In genomic region chr14:103872492-103873113, GRCh38 we compare ENCODE assay signal across 9 cellular contexts. TPM values are rescaled to one million over a fixed set of nuclear protein-coding genes. Genes with fewer than 3 reads are reported as not detected.
A peak's percentile ranks its signal among the peaks of the same experiment; 100 is the strongest.
DNase-seq lines count a peak whose midpoint lies in the region; ATAC-seq, FAIRE-seq and TF ChIP-seq lines count a peak whose summit lies in the region.
"Had no signal": no experiment of that assay in that cellular context is flagged by ENCODE, and none has a peak within 500 bp of the region (broad histone marks: within the 10 kb centered on the region; RNA-seq: fewer than 3 reads in every experiment).

No MANE protein-coding gene starts in this region.

- TF ChIP-seq POLR2A in A549 (IDR thresholded peaks at IDR 0.05; ENCODE audit: low read length) = no peak

- H3K27me3 ChIP-seq in mononuclear cell (ENCODE audit: insufficient read depth, low read length) = no peaks in the 10 kb centered on the region

- no peaks in the 10 kb centered on the region for H3K36me3 Mint-ChIP-seq in activated T-helper 1 cell treated with anti-CD3 and anti-CD28 coated beads, Interleukin-12 subunit alpha, Interleukin-12 subunit beta, Interleukin-2, Interleukin-4 antibody, amounts not matched to agents 30 ng/mL and 10 ng/mL and 1 ng/mL, durations not matched to agents 14 hours and 24 hours and 36 hours (ENCODE audit: low read depth)

- no peaks in the 10 kb centered on the region for H3K27me3 Mint-ChIP-seq in activated T-helper 1 cell treated with anti-CD3 and anti-CD28 coated beads, Interleukin-12 subunit alpha, Interleukin-12 subunit beta, Interleukin-2, Interleukin-4 antibody, amounts not matched to agents 30 ng/mL and 10 ng/mL and 1 ng/mL, durations not matched to agents 14 hours and 24 hours and 36 hours (ENCODE audit: insufficient read depth)

- peak overlapping the region; percentile 50 to 72 for H3K27ac ChIP-seq in A549

- H3K4me1 ChIP-seq in A549 (peaks cover 2% of the 10 kb centered on the region; the same call in 1 of the 3 replicates), mononuclear cell (ENCODE audit: insufficient read depth, low read length) (peaks cover 15% of the 10 kb centered on the region)

- CTCF ChIA-PET in A549 (lab: Yijun Ruan, JAX) = interaction anchor here (0.6 to 1.5 kb wide), 5 partner anchors 28 to 109 kb away, joined by 3 to 5 read pairs (median 4); no protein-coding TSS in a partner anchor

- no peak for TF ChIP-seq CTCF in A549 (IDR thresholded peaks at IDR 0.05)

- WGBS in A549 (ENCODE audit: missing lambda C conversion rate) = 81% methylated on average over 10 of the region's 12 CpGs

- DNase-seq in A549 (ENCODE audit: low read depth in 1 of 2, low spot score in 1 of 2) (no peak), SIG-M5 treated with dmso at 0.1 percent for 504 hours (lab: John Stamatoyannopoulos, UW; ENCODE audit: unreplicated experiment) (no peak), mucosa of gallbladder (ENCODE audit: low spot score) (no peak)
- no peak for DNase-seq in activated T-helper 1 cell treated with anti-CD3 and anti-CD28 coated beads, Interleukin-12 subunit alpha, Interleukin-12 subunit beta, Interleukin-2, Interleukin-4 antibody, amounts not matched to agents 30 ng/mL and 10 ng/mL and 1 ng/mL, durations not matched to agents 14 hours and 24 hours and 36 hours (ENCODE audit: low spot score)
- DNase-seq in stimulated activated CD4-positive, alpha-beta T cell treated with anti-CD3 and anti-CD28 coated beads, Interleukin-2, amount 100 ng/mL, for 24 hours = no peak
- DNase-seq: GF-D8 had no signal

- H3K4me1 Mint-ChIP-seq in activated T-helper 1 cell treated with anti-CD3 and anti-CD28 coated beads, Interleukin-12 subunit alpha, Interleukin-12 subunit beta, Interleukin-2, Interleukin-4 antibody, amounts not matched to agents 30 ng/mL and 10 ng/mL and 1 ng/mL, durations not matched to agents 14 hours and 24 hours and 36 hours (ENCODE audit: low read depth) = peaks cover 5% of the 10 kb centered on the region

- peak overlapping the region; percentile 83 for H3K4me3 Mint-ChIP-seq in activated T-helper 1 cell treated with anti-CD3 and anti-CD28 coated beads, Interleukin-12 subunit alpha, Interleukin-12 subunit beta, Interleukin-2, Interleukin-4 antibody, amounts not matched to agents 30 ng/mL and 10 ng/mL and 1 ng/mL, durations not matched to agents 14 hours and 24 hours and 36 hours

- H3K9me3 Mint-ChIP-seq in activated T-helper 1 cell treated with anti-CD3 and anti-CD28 coated beads, Interleukin-12 subunit alpha, Interleukin-12 subunit beta, Interleukin-2, Interleukin-4 antibody, amounts not matched to agents 30 ng/mL and 10 ng/mL and 1 ng/mL, durations not matched to agents 14 hours and 24 hours and 36 hours = no peaks in the 10 kb centered on the region

- TF ChIP-seq RAD21 in A549 (conservative IDR thresholded peaks at IDR 0.05 in 1 of 2, IDR thresholded peaks at IDR 0.05 in 1 of 2) = no peak

- POLR2A ChIA-PET in A549 (lab: Yijun Ruan, JAX) = no interaction called here

- peak overlapping the region; percentile 65 for H3K4me2 ChIP-seq in A549

- H3K4me3 ChIP-seq in A549 (peak overlapping the region; percentile 40), mononuclear cell (ENCODE audit: low read length) (peak overlapping the region; percentile 37)

- H3K27ac Mint-ChIP-seq in activated T-helper 1 cell treated with anti-CD3 and anti-CD28 coated beads, Interleukin-12 subunit alpha, Interleukin-12 subunit beta, Interleukin-2, Interleukin-4 antibody, amounts not matched to agents 30 ng/mL and 10 ng/mL and 1 ng/mL, durations not matched to agents 14 hours and 24 hours and 36 hours = peak overlapping the region; percentile 80

- intact Hi-C loops in activated T-helper 1 cell treated with anti-CD3 and anti-CD28 coated beads, Interleukin-12 subunit alpha, Interleukin-12 subunit beta, Interleukin-2, Interleukin-4 antibody, amounts not matched to agents 30 ng/mL and 10 ng/mL and 1 ng/mL, durations not matched to agents 14 hours and 24 hours and 36 hours (cut with micrococcal nuclease) = loop anchor here (1.0 kb wide), 2 partner anchors 25 to 49 kb away; partner anchors contain the start of gene PPP1R13B

- H3K9me3 ChIP-seq in A549 (no peaks in the 10 kb centered on the region), mononuclear cell (ENCODE audit: low read depth, low read length) (no peaks in the 10 kb centered on the region)

- ATAC-seq in A549 (no peak), GM21447 (IDR thresholded peaks at IDR 0.05; ENCODE audit: unreplicated experiment) (peak; percentile 22), esophagus mucosa (no peak)

- TF ChIP-seq EP300 in A549 (IDR thresholded peaks at IDR 0.05) = no peak

- no peak for FAIRE-seq in A549 (lab: Jason Lieb, UNC)

TF ChIP-seq in A549, 52 proteins besides CTCF, POLR2A, EP300 and RAD21 (continues in another document):
- TF ChIP-seq BHLHE40 (IDR thresholded peaks at IDR 0.05; ENCODE audit: low read depth, low read length) (no peak), PHF8 (IDR thresholded peaks at IDR 0.05; ENCODE audit: borderline replicate concordance, low read depth) (no peak), MAFK (IDR thresholded peaks at IDR 0.05; ENCODE audit: partially characterized antibody) (no peak), NPAS2 (CRISPR knock-in tag; IDR thresholded peaks at IDR 0.05; ENCODE audit: borderline replicate concordance) (no peak), KDM5A (IDR thresholded peaks at IDR 0.05) (no peak), REST (IDR thresholded peaks at IDR 0.05) (no peak), PBX3 (IDR thresholded peaks at IDR 0.05) (no peak), RCOR1 (IDR thresholded peaks at IDR 0.05; ENCODE audit: low read depth, low read length) (no peak), FOSB (CRISPR knock-in tag; IDR thresholded peaks at IDR 0.05) (no peak), RARB (CRISPR knock-in tag; IDR thresholded peaks at IDR 0.05) (no peak), SREBF2 (IDR thresholded peaks at IDR 0.05) (no peak), GATA3 (IDR thresholded peaks at IDR 0.05; ENCODE audit: borderline replicate concordance) (no peak), FOSL2 (IDR thresholded peaks at IDR 0.05) (no peak), FOSL2 (CRISPR knock-in tag; IDR thresholded peaks at IDR 0.05) (no peak), HEYL (CRISPR knock-in tag; IDR thresholded peaks at IDR 0.05) (no peak), JUN (IDR thresholded peaks at IDR 0.05) (no peak), NR3C1 (IDR thresholded peaks at IDR 0.05) (no peak)

RNA-seq across cellular contexts. Expression of gene PPP1R13B, which starts 25.2 kb away (rescaled TPM):
- polyA plus RNA-seq in A549 (2011; rRNA removed) (2.2 TPM in 2 replicates), A549 (2017; fragmentation: RNase III; extraction: RNeasy Plus Mini Kit Qiagen cat#74134 plus additional on column Dnase treatment) (2.7 to 3.6 TPM (median 2.8 TPM) in 3 replicates)
- polyA plus RNA-seq in A549 (2012; cell fraction: cytosol; rRNA removed) = 3.8 and 4.0 TPM in 2 replicates
- polyA plus RNA-seq in A549 (2012; cell fraction: nucleus; rRNA removed) = 19.7 and 20.3 TPM in 2 replicates
- 4.8 and 8.6 TPM in 2 replicates for polyA minus RNA-seq in A549 (2011; rRNA and poly(A)+ RNA removed)
- total RNA-seq in activated T-helper 1 cell treated with anti-CD3 and anti-CD28 coated beads, Interleukin-12 subunit alpha, Interleukin-12 subunit beta, Interleukin-2, Interleukin-4 antibody, amounts not matched to agents 30 ng/mL and 10 ng/mL and 1 ng/mL, durations not matched to agents 14 hours and 24 hours and 36 hours = 9.6 and 9.8 TPM in 2 replicates
- total RNA-seq in mononuclear cell (4.5 TPM), esophagus mucosa (35.9 TPM), mucosa of gallbladder (54.0 TPM)

RNA-seq across cellular contexts. Expression of gene TDRD9, which starts 55.7 kb away (rescaled TPM):
- polyA plus RNA-seq in A549 (2011; rRNA removed) (0.04 and 0.05 TPM in 2 replicates), A549 (2017; fragmentation: RNase III; extraction: RNeasy Plus Mini Kit Qiagen cat#74134 plus additional on column Dnase treatment) (not detected in 3 replicates)
- 0.01 TPM in 1 of 2 replicates, not detected in the other for polyA plus RNA-seq in A549 (2012; cell fraction: cytosol; rRNA removed)
- not detected in 2 replicates for polyA plus RNA-seq in A549 (2012; cell fraction: nucleus; rRNA removed)
- not detected in 2 replicates for polyA minus RNA-seq in A549 (2011; rRNA and poly(A)+ RNA removed)
- not detected in 2 replicates for total RNA-seq in activated T-helper 1 cell treated with anti-CD3 and anti-CD28 coated beads, Interleukin-12 subunit alpha, Interleukin-12 subunit beta, Interleukin-2, Interleukin-4 antibody, amounts not matched to agents 30 ng/mL and 10 ng/mL and 1 ng/mL, durations not matched to agents 14 hours and 24 hours and 36 hours
- total RNA-seq in mononuclear cell (2.5 TPM), esophagus mucosa (0.16 TPM), mucosa of gallbladder (8.7 TPM)
